10 cellular contexts compared by ENCODE assay signal in genomic region chr3:153927107-153927506, GRCh38.
A peak's percentile ranks its signal among the peaks of the same experiment; 100 is the strongest.
DNase-seq lines count a peak whose midpoint lies in the region; ATAC-seq and TF ChIP-seq lines count a peak whose summit lies in the region.
"Had no signal": no experiment of that assay in that cellular context is flagged by ENCODE, and none has a peak within 500 bp of the region (broad histone marks: within the 10 kb centered on the region; RNA-seq: fewer than 3 reads in every experiment).

No MANE protein-coding gene starts in this region.

- no peaks in the 10 kb centered on the region for H3K9me2 ChIP-seq in HCT116 (ENCODE audit: insufficient read depth)

- no peak overlapping the region for H3K9ac ChIP-seq in HCT116 (ENCODE audit: low read length)

- H3K36me3 ChIP-seq in HCT116 (ENCODE audit: control insufficient read depth in 1 of 2, insufficient read depth in 2 of 2, low read length in 2 of 2) (no peaks in the 10 kb centered on the region), kidney epithelial cell (ENCODE audit: control insufficient read depth, insufficient read depth, low read length) (no peaks in the 10 kb centered on the region)
- H3K36me3 ChIP-seq: thoracic aorta had no signal

- no TSS peak for BruUV-seq in HCT116 (replicated peaks; lab: Mats Ljungman, UMichigan)

- no peaks in the 10 kb centered on the region for H4K20me1 ChIP-seq in HCT116 (ENCODE audit: insufficient read depth)

- TF ChIP-seq POLR2A in HCT116 (IDR thresholded peaks at IDR 0.05; ENCODE audit: borderline replicate concordance, extremely low read depth, insufficient read depth, insufficient read length): no peak

- TF ChIP-seq RAD21 in HCT116 (IDR thresholded peaks at IDR 0.05; ENCODE audit: low read depth): peak; percentile 64

- no peak overlapping the region for H3K4me3 Mint-ChIP-seq in stimulated activated naive CD8-positive, alpha-beta T cell treated with anti-CD3 and anti-CD28 coated beads, Interleukin-15, amount 100 ng/mL, for 72 hours

- intact Hi-C loops in HCT116 (cut with micrococcal nuclease): loop anchor here (5.0 kb wide), 1 partner anchor 900 kb away; no protein-coding TSS in a partner anchor

- DNase-seq in DMS53 treated with DMSO at 0.1 percent for 48 hours (lab: John Stamatoyannopoulos, UW; ENCODE audit: unreplicated experiment): peak; percentile 7
- DNase-seq in HCT116 (ENCODE audit: low read depth, low spot score): peak; percentile 12
- peak; percentile 7 for DNase-seq in RPMI8226
- peak; percentile 31 for DNase-seq in kidney epithelial cell (ENCODE audit: low read depth)
- no peak for DNase-seq in UCSD-AML1 (lab: John Stamatoyannopoulos, UW; ENCODE audit: unreplicated experiment)
- DNase-seq in NCI-H446 treated with DMSO at 0.1 percent for 48 hours (lab: John Stamatoyannopoulos, UW): no peak
- DNase-seq in CD1c-positive myeloid dendritic cell (ENCODE audit: extremely low spot score): no peak
- no peak for DNase-seq in stimulated activated naive CD8-positive, alpha-beta T cell treated with anti-CD3 and anti-CD28 coated beads, Interleukin-15, amount 100 ng/mL, for 72 hours

- H3K4me3 ChIP-seq in HCT116 (replicated peaks in 1 of 2; ENCODE audit: low read depth in 1 of 2, low read length in 2 of 2) (no peak overlapping the region), kidney epithelial cell (ENCODE audit: low read depth, low read length) (no peak overlapping the region)
- H3K4me3 ChIP-seq: thoracic aorta had no signal

- H3K27ac Mint-ChIP-seq in stimulated activated naive CD8-positive, alpha-beta T cell treated with anti-CD3 and anti-CD28 coated beads, Interleukin-15, amount 100 ng/mL, for 72 hours: no peak overlapping the region

- CTCF ChIA-PET in HCT116 (lab: Charles Lee): no interaction called here

- peak overlapping the region; percentile 77 for H2AFZ ChIP-seq in HCT116 (ENCODE audit: low read depth, low read length, poor library complexity, severe bottlenecking)

- no peak overlapping the region for H3K4me2 ChIP-seq in HCT116 (ENCODE audit: low read length)

- POLR2A ChIA-PET in HCT116 (lab: Charles Lee): no interaction called here

- RAD21 ChIA-PET in HCT116 (lab: Charles Lee; ENCODE audit: low non-redundant PET in 1 of 2, low total read pairs in 2 of 2, uncharacterized antibody in 2 of 2, unreplicated experiment in 2 of 2): no interaction called here

- no peaks in the 10 kb centered on the region for H3K79me2 ChIP-seq in HCT116 (ENCODE audit: insufficient read depth, low read length)

- no peaks in the 10 kb centered on the region for H3K9me3 Mint-ChIP-seq in stimulated activated naive CD8-positive, alpha-beta T cell treated with anti-CD3 and anti-CD28 coated beads, Interleukin-15, amount 100 ng/mL, for 72 hours

- TF ChIP-seq CTCF in HCT116 (IDR thresholded peaks at IDR 0.05 in 2 of 3, conservative IDR thresholded peaks at IDR 0.05 in 1 of 3; ENCODE audit: borderline replicate concordance in 1 of 3, insufficient read depth in 1 of 3, low read depth in 2 of 3, low read length in 2 of 3) (peak; percentile 14 to 48 (median 38); a peak in 4 of 6 replicates), kidney epithelial cell (IDR thresholded peaks at IDR 0.05; ENCODE audit: insufficient read depth, low read length, poor library complexity, severe bottlenecking) (peak; percentile 15)

- ATAC-seq in HCT116: peak; percentile 72
- ATAC-seq in stimulated activated naive CD8-positive, alpha-beta T cell treated with anti-CD3 and anti-CD28 coated beads, Interleukin-15, amount 100 ng/mL, for 72 hours: no peak

- H3K9me3 ChIP-seq in HCT116 (ENCODE audit: control insufficient read depth in 1 of 2, insufficient read depth in 1 of 2, low read depth in 1 of 2, low read length in 2 of 2): no peaks in the 10 kb centered on the region
- H3K9me3 ChIP-seq: thoracic aorta had no signal

- H3K27me3 Mint-ChIP-seq in stimulated activated naive CD8-positive, alpha-beta T cell treated with anti-CD3 and anti-CD28 coated beads, Interleukin-15, amount 100 ng/mL, for 72 hours: peaks cover 20% of the 10 kb centered on the region

- H3K27ac ChIP-seq in HCT116 (ENCODE audit: low read depth, low read length): no peak overlapping the region
- H3K27ac ChIP-seq: HL-60, thoracic aorta had no signal

- H3K4me1 Mint-ChIP-seq in stimulated activated naive CD8-positive, alpha-beta T cell treated with anti-CD3 and anti-CD28 coated beads, Interleukin-15, amount 100 ng/mL, for 72 hours: no peaks in the 10 kb centered on the region

- H3K27me3 ChIP-seq in HCT116 (ENCODE audit: insufficient read depth, low read length) (no peaks in the 10 kb centered on the region), kidney epithelial cell (ENCODE audit: control insufficient read depth, insufficient read depth, low read length) (no peaks in the 10 kb centered on the region)

- H3K4me1 ChIP-seq in HCT116 (ENCODE audit: control insufficient read depth in 1 of 2, insufficient read depth in 2 of 2, low read length in 2 of 2): no peaks in the 10 kb centered on the region

TF ChIP-seq in HCT116, 20 proteins besides CTCF, POLR2A, EP300 and RAD21:
- TF ChIP-seq YY1 (IDR thresholded peaks at IDR 0.05; ENCODE audit: extremely low read depth, insufficient replicate concordance, low read depth, low read length): no peak
- peak; percentile 14; the same call in 1 of the 2 replicates for TF ChIP-seq FOSL1 (IDR thresholded peaks at IDR 0.05; ENCODE audit: low read depth)
- TF ChIP-seq TCF7L2 (IDR thresholded peaks at IDR 0.05; ENCODE audit: borderline replicate concordance, extremely low read depth, insufficient read depth, insufficient read length): no peak
- TF ChIP-seq JUND (IDR thresholded peaks at IDR 0.05): no peak

Comparison
In these comparisons a context has a peak if more than half of its experiments do, and no peak if none do; other contexts are left out.
1. DNase-seq: peak in DMS53 treated with DMSO at 0.1 percent for 48 hours (single experiment), HCT116 (single experiment), RPMI8226 (single experiment) and kidney epithelial cell (single experiment); none in UCSD-AML1 (single experiment), NCI-H446 treated with DMSO at 0.1 percent for 48 hours (single experiment), CD1c-positive myeloid dendritic cell (single experiment) and stimulated activated naive CD8-positive, alpha-beta T cell treated with anti-CD3 and anti-CD28 coated beads, Interleukin-15, amount 100 ng/mL, for 72 hours (0 of 2).